28 cellular contexts compared by ENCODE assay signal in genomic region chr1:189027509-189027908, GRCh38.
"Had no signal": no experiment of that assay in that cellular context is flagged by ENCODE, and none has a peak within 500 bp of the region (broad histone marks: within the 10 kb centered on the region; RNA-seq: fewer than 3 reads in every experiment).

No MANE protein-coding gene starts in this region.

- H3K9ac ChIP-seq: SK-N-SH had no signal

- H3K9me3 ChIP-seq: breast epithelium, SJCRH30, SK-N-SH had no signal

- H3K9me3 Mint-ChIP-seq: WTC11 had no signal

- H3K27ac ChIP-seq: breast epithelium, Peyer's patch, RWPE1, SJCRH30 had no signal

- DNase-seq: activated CD4-positive, alpha-beta T cell treated with anti-CD3 and anti-CD28 coated beads for 48 hours; activated CD4-positive, alpha-beta T cell treated with anti-CD3 and anti-CD28 coated beads, Interleukin-2, amount 50 U/mL, for 48 hours; activated CD4-positive, CD25-positive, alpha-beta regulatory T cell treated with anti-CD3 and anti-CD28 coated beads, Interleukin-2, amount 50 U/mL, for 72 hours; activated CD8-positive, alpha-beta memory T cell treated with anti-CD3 and anti-CD28 coated beads, Interleukin-2, amount 10 ng/mL, durations not matched to agents 7 days and 5 days; activated effector memory CD4-positive, alpha-beta T cell treated with Interleukin-2 at 50 U/mL for 16 hours; activated naive CD4-positive, alpha-beta T cell; activated T-cell treated with anti-CD3 and anti-CD28 coated beads, Interleukin-2, amount 50 U/mL, for 24 hours; aorta; caudate nucleus; NCI-H1092; NCI-H1436; NCI-H1694 treated with DMSO at 0.1 percent for 48 hours; NCI-H2029 treated with DMSO at 0.1 percent for 48 hours; NCI-H345; NCI-H510A treated with DMSO at 0.1 percent for 48 hours; NCI-H69; NK-92 treated with Interleukin-12 subunit alpha and Interleukin-12 subunit beta, amount 100 ng/mL, for 24 hours; Peyer's patch; Right ventricle myocardium superior; SJCRH30; SK-N-SH; SW 1271 had no signal

- H3K4me2 ChIP-seq: SK-N-SH had no signal

- H3K27ac Mint-ChIP-seq: activated CD8-positive, alpha-beta memory T cell treated with anti-CD3 and anti-CD28 coated beads, Interleukin-2, amount 10 ng/mL, durations not matched to agents 7 days and 5 days; activated naive CD4-positive, alpha-beta T cell treated with anti-CD3 and anti-CD28 coated beads, Interleukin-2, amount 50 U/mL, for 24 hours; activated T-cell treated with anti-CD3 and anti-CD28 coated beads, Interleukin-2, amount 50 U/mL, for 24 hours; activated T-helper 1 cell treated with anti-CD3 and anti-CD28 coated beads, Interleukin-12 subunit alpha, Interleukin-12 subunit beta, Interleukin-2, Interleukin-4 antibody, amounts not matched to agents 30 ng/mL and 10 ng/mL and 1 ng/mL, durations not matched to agents 14 hours and 24 hours and 36 hours; T-helper 1 cell treated with Interleukin-12 subunit alpha and Interleukin-12 subunit beta and Interleukin-4 antibody, amounts not matched to agents 30 μg/mL and 1 μg/mL, for 36 hours; WTC11 had no signal

- H3K27me3 Mint-ChIP-seq: activated CD8-positive, alpha-beta memory T cell treated with anti-CD3 and anti-CD28 coated beads, Interleukin-2, amount 10 ng/mL, durations not matched to agents 7 days and 5 days; activated naive CD4-positive, alpha-beta T cell treated with anti-CD3 and anti-CD28 coated beads, Interleukin-2, amount 50 U/mL, for 24 hours; activated T-cell treated with anti-CD3 and anti-CD28 coated beads, Interleukin-2, amount 50 U/mL, for 24 hours had no signal

- H3K4me1 ChIP-seq: breast epithelium, Peyer's patch, SJCRH30 had no signal

- H3K36me3 Mint-ChIP-seq: activated naive CD4-positive, alpha-beta T cell treated with anti-CD3 and anti-CD28 coated beads, Interleukin-2, amount 50 U/mL, for 24 hours; WTC11 had no signal

- ATAC-seq: activated CD8-positive, alpha-beta memory T cell treated with anti-CD3 and anti-CD28 coated beads, Interleukin-2, amount 10 ng/mL, durations not matched to agents 7 days and 5 days; WTC11 had no signal

- H3K4me3 ChIP-seq: breast epithelium, Peyer's patch, SJCRH30 had no signal

- H3K27me3 ChIP-seq: breast epithelium, Peyer's patch, SJCRH30 had no signal

- H3K4me1 Mint-ChIP-seq: activated CD8-positive, alpha-beta memory T cell treated with anti-CD3 and anti-CD28 coated beads, Interleukin-2, amount 10 ng/mL, durations not matched to agents 7 days and 5 days; activated naive CD4-positive, alpha-beta T cell treated with anti-CD3 and anti-CD28 coated beads, Interleukin-2, amount 50 U/mL, for 24 hours; WTC11 had no signal

- H3K4me3 Mint-ChIP-seq: activated CD8-positive, alpha-beta memory T cell treated with anti-CD3 and anti-CD28 coated beads, Interleukin-2, amount 10 ng/mL, durations not matched to agents 7 days and 5 days; activated naive CD4-positive, alpha-beta T cell treated with anti-CD3 and anti-CD28 coated beads, Interleukin-2, amount 50 U/mL, for 24 hours; activated T-cell treated with anti-CD3 and anti-CD28 coated beads, Interleukin-2, amount 50 U/mL, for 24 hours; activated T-helper 1 cell treated with anti-CD3 and anti-CD28 coated beads, Interleukin-12 subunit alpha, Interleukin-12 subunit beta, Interleukin-2, Interleukin-4 antibody, amounts not matched to agents 30 ng/mL and 10 ng/mL and 1 ng/mL, durations not matched to agents 14 hours and 24 hours and 36 hours; T-helper 1 cell treated with Interleukin-12 subunit alpha and Interleukin-12 subunit beta and Interleukin-4 antibody, amounts not matched to agents 30 μg/mL and 1 μg/mL, for 36 hours; WTC11 had no signal

- H3K36me3 ChIP-seq: breast epithelium, Peyer's patch, SJCRH30 had no signal
